In genomic region chr2:106580241-106580640, GRCh38 we compare ENCODE assay signal across 21 cellular contexts.
"Had no signal": no experiment of that assay in that cellular context is flagged by ENCODE, and none has a peak within 500 bp of the region (broad histone marks: within the 10 kb centered on the region; RNA-seq: fewer than 3 reads in every experiment).

No MANE protein-coding gene starts in this region.

- DNase-seq: activated CD4-positive, alpha-beta memory T cell treated with anti-CD3 and anti-CD28 coated beads, Interleukin-2, amount 10 ng/mL, durations not matched to agents 7 days and 5 days; activated CD4-positive, alpha-beta T cell treated with anti-CD3 and anti-CD28 coated beads for 36 hours; activated CD4-positive, alpha-beta T cell treated with anti-CD3 and anti-CD28 coated beads, Interleukin-2, amount 50 U/mL, for 1 hour; activated gamma-delta T cell; activated naive CD4-positive, alpha-beta T cell treated with anti-CD3 and anti-CD28 coated beads for 36 hours; activated T-cell treated with anti-CD3 and anti-CD28 coated beads for 4 hours; activated T-cell treated with anti-CD3 and anti-CD28 coated beads, Interleukin-2, amount 50 U/mL, for 48 hours; amygdala; NCI-H1092; NCI-H1417; NCI-H2029; NCI-H510A treated with DMSO at 0.1 percent for 48 hours; NCI-H69; PC-3; SIG-M5; T-helper 1 cell; WERI-Rb-1 had no signal

- H3K36me3 Mint-ChIP-seq: activated naive CD8-positive, alpha-beta T cell; brain had no signal

- ATAC-seq: activated CD4-positive, alpha-beta T cell treated with anti-CD3 and anti-CD28 coated beads for 36 hours; activated T-helper 17 cell treated with anti-CD3 and anti-CD28 coated beads, Interleukin-2, amount 50 U/mL, for 72 hours; PC-3 had no signal

- H3K4me3 Mint-ChIP-seq: activated CD4-positive, alpha-beta memory T cell treated with anti-CD3 and anti-CD28 coated beads, Interleukin-2, amount 10 ng/mL, durations not matched to agents 7 days and 5 days; activated CD4-positive, alpha-beta T cell treated with anti-CD3 and anti-CD28 coated beads for 36 hours; activated naive CD4-positive, alpha-beta T cell treated with anti-CD3 and anti-CD28 coated beads for 36 hours; activated naive CD8-positive, alpha-beta T cell; activated T-helper 17 cell treated with anti-CD3 and anti-CD28 coated beads, Interleukin-2, amount 50 U/mL, for 72 hours; brain had no signal

- H3K36me3 ChIP-seq: WERI-Rb-1 had no signal

- H3K9me3 Mint-ChIP-seq: activated CD4-positive, alpha-beta memory T cell treated with anti-CD3 and anti-CD28 coated beads, Interleukin-2, amount 10 ng/mL, durations not matched to agents 7 days and 5 days; activated naive CD4-positive, alpha-beta T cell treated with anti-CD3 and anti-CD28 coated beads for 36 hours; activated T-helper 17 cell treated with anti-CD3 and anti-CD28 coated beads, Interleukin-2, amount 50 U/mL, for 72 hours had no signal

- H3K27ac Mint-ChIP-seq: activated CD4-positive, alpha-beta memory T cell treated with anti-CD3 and anti-CD28 coated beads, Interleukin-2, amount 10 ng/mL, durations not matched to agents 7 days and 5 days; activated CD4-positive, alpha-beta T cell treated with anti-CD3 and anti-CD28 coated beads for 36 hours; activated naive CD4-positive, alpha-beta T cell treated with anti-CD3 and anti-CD28 coated beads for 36 hours; activated naive CD8-positive, alpha-beta T cell; activated T-helper 17 cell treated with anti-CD3 and anti-CD28 coated beads, Interleukin-2, amount 50 U/mL, for 72 hours had no signal

- H3K9ac ChIP-seq: KMS-11 had no signal

- H3K4me2 ChIP-seq: KMS-11 had no signal

- H3K27ac ChIP-seq: KMS-11, WERI-Rb-1 had no signal
